Comparison of ENCODE assay signal across 26 cellular contexts in the genomic region with DNA sequence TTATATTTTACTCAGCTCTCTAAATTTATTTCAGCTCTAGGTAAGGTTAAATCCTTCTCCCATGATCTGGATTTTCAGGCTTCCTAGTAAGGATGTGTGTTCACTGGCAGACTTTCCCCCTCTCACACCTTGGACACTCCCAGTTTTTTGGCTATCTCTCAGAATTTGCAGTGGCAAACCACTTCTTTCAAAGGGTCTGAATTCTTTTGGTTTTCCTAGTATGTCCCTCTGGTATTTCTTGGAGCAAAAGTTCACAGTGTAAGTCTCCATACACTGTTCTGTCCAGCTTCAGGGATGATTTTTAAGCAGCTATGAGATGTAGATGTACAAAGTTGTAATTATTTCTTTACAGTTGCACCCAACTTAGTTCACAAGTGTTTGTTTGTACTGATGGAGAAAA.
DNase-seq lines count a peak whose midpoint lies in the region; TF ChIP-seq lines count a peak whose summit lies in the region.
"Had no signal": no experiment of that assay in that cellular context is flagged by ENCODE, and none has a peak within 500 bp of the region (broad histone marks: within the 10 kb centered on the region; RNA-seq: fewer than 3 reads in every experiment).

No MANE protein-coding gene starts in this region.

- peak overlapping the region; percentile 0 for H3K27ac Mint-ChIP-seq in mesothelial cell of epicardium
- H3K27ac Mint-ChIP-seq: CD4-positive, alpha-beta memory T cell; HFFc6 had no signal

- H3K36me3 Mint-ChIP-seq in mesothelial cell of epicardium = no peaks in the 10 kb centered on the region
- H3K36me3 Mint-ChIP-seq: CD4-positive, alpha-beta memory T cell had no signal

- peaks cover 12% of the 10 kb centered on the region for H3K9me3 Mint-ChIP-seq in mesothelial cell of epicardium

- no peak for TF ChIP-seq RAD21 in SK-N-SH (IDR thresholded peaks at IDR 0.05; ENCODE audit: low read length)

- H3K27ac ChIP-seq in BLaER1 treated with 17β-estradiol and CSF1 and Interleukin-3, amounts not matched to agents 10 nM and 100 nM = no peak overlapping the region
- H3K27ac ChIP-seq in smooth muscle cell (ENCODE audit: low read depth) = peak overlapping the region; percentile 34
- no peak overlapping the region for H3K27ac ChIP-seq in SK-N-SH (ENCODE audit: low read depth in 2 of 2, low read length in 1 of 2)

- H4K20me1 ChIP-seq in BLaER1 treated with 17β-estradiol and CSF1 and Interleukin-3, amounts not matched to agents 10 nM and 100 nM = no peaks in the 10 kb centered on the region
- no peaks in the 10 kb centered on the region for H4K20me1 ChIP-seq in smooth muscle cell (ENCODE audit: low read depth)
- no peaks in the 10 kb centered on the region for H4K20me1 ChIP-seq in SK-N-SH (ENCODE audit: insufficient read depth)

- DNase-seq in astrocyte of the hippocampus (ENCODE audit: low read depth, low spot score) (peak; percentile 72), mesothelial cell of epicardium (ENCODE audit: low spot score in 2 of 2, unreplicated experiment in 2 of 2) (no peak), smooth muscle cell (lab: John Stamatoyannopoulos, UW; ENCODE audit: unreplicated experiment) (no peak), NCI-H748 treated with DMSO at 0.1 percent for 48 hours (lab: John Stamatoyannopoulos, UW) (no peak), SK-N-SH (no peak)
- DNase-seq in stimulated activated naive CD4-positive, alpha-beta T cell (lab: John Stamatoyannopoulos, UW) = no peak
- DNase-seq: C1 segment of cervical spinal cord; CD4-positive, alpha-beta memory T cell; DMS 273 treated with DMSO at 0.1 percent for 48 hours; DMS79; GDM1; GOT3; HFFc6; KG1; NCI-H1048; NCI-H1417; NCI-H1694; NCI-H2029 treated with DMSO at 0.1 percent for 48 hours; NCI-H2171; NCI-H226; NCI-H524; NCI-H774; SIG-M5 had no signal

- H2AFZ ChIP-seq in smooth muscle cell (ENCODE audit: low read depth) (no peak overlapping the region), SK-N-SH (ENCODE audit: low read depth) (no peak overlapping the region)

- H3K9me2 ChIP-seq in SK-N-SH = no peaks in the 10 kb centered on the region

- H3F3A ChIP-seq in smooth muscle cell (ENCODE audit: low read depth) (no peaks in the 10 kb centered on the region), SK-N-SH (replicated peaks; ENCODE audit: insufficient read depth) (no peaks in the 10 kb centered on the region)

- H3K36me3 ChIP-seq in BLaER1 treated with 17β-estradiol and CSF1 and Interleukin-3, amounts not matched to agents 10 nM and 100 nM = no peaks in the 10 kb centered on the region
- H3K36me3 ChIP-seq in smooth muscle cell (ENCODE audit: low read depth) (no peaks in the 10 kb centered on the region), SK-N-SH (replicated peaks in 1 of 2; ENCODE audit: control insufficient read depth in 1 of 2, insufficient read depth in 2 of 2, low read length in 1 of 2) (no peaks in the 10 kb centered on the region)
- H3K36me3 ChIP-seq: HAP-1 had no signal

- H3K27me3 Mint-ChIP-seq in mesothelial cell of epicardium (ENCODE audit: low read depth) = no peaks in the 10 kb centered on the region
- H3K27me3 Mint-ChIP-seq: CD4-positive, alpha-beta memory T cell had no signal

- CTCF ChIA-PET in SK-N-SH (lab: Yijun Ruan, JAX) = interaction anchor here (1.3 kb wide), 1 partner anchor 12 kb away, joined by 4 read pairs; no protein-coding TSS in a partner anchor

- H3K27me3 ChIP-seq in BLaER1 treated with 17β-estradiol and CSF1 and Interleukin-3, amounts not matched to agents 10 nM and 100 nM = no peaks in the 10 kb centered on the region
- H3K27me3 ChIP-seq in smooth muscle cell (ENCODE audit: low read depth) (no peaks in the 10 kb centered on the region), SK-N-SH (ENCODE audit: insufficient read depth) (no peaks in the 10 kb centered on the region)

- TF ChIP-seq EP300 in SK-N-SH (IDR thresholded peaks at IDR 0.05; ENCODE audit: borderline replicate concordance in 1 of 2, low read depth in 1 of 2, low read length in 1 of 2) = no peak

- no peak overlapping the region for H3K4me3 Mint-ChIP-seq in mesothelial cell of epicardium
- H3K4me3 Mint-ChIP-seq: CD4-positive, alpha-beta memory T cell; HFFc6 had no signal

- H3K4me1 ChIP-seq in BLaER1 treated with 17β-estradiol and CSF1 and Interleukin-3, amounts not matched to agents 10 nM and 100 nM = peaks cover 0 to 27% (median 20%) of the 10 kb centered on the region in 10 experiments; a peak in 14 of 20 replicates
- H3K4me1 ChIP-seq in smooth muscle cell (ENCODE audit: low read depth) = peaks cover 8% of the 10 kb centered on the region
- H3K4me1 ChIP-seq in SK-N-SH (ENCODE audit: control insufficient read depth in 1 of 2, insufficient read depth in 2 of 2, low read depth in 1 of 2, low read length in 1 of 2) = no peaks in the 10 kb centered on the region

- H3K4me1 Mint-ChIP-seq in mesothelial cell of epicardium = no peaks in the 10 kb centered on the region
- H3K4me1 Mint-ChIP-seq: CD4-positive, alpha-beta memory T cell had no signal

- H3K4me2 ChIP-seq in BLaER1 treated with 17β-estradiol and CSF1 and Interleukin-3, amounts not matched to agents 10 nM and 100 nM = peak overlapping the region in 8 of 11 experiments; percentile 9 to 65 (median 56); a peak in 10 of 22 replicates
- H3K4me2 ChIP-seq in smooth muscle cell = peak overlapping the region; percentile 27
- no peak overlapping the region for H3K4me2 ChIP-seq in SK-N-SH

- no peak for TF ChIP-seq CTCF in mesothelial cell of epicardium (IDR thresholded peaks at IDR 0.05; ENCODE audit: unreplicated experiment)
- no peak for TF ChIP-seq CTCF in smooth muscle cell (IDR thresholded peaks at IDR 0.05; ENCODE audit: borderline replicate concordance, insufficient read depth, poor library complexity, severe bottlenecking)
- TF ChIP-seq CTCF in SK-N-SH (IDR thresholded peaks at IDR 0.05) = no peak

- peaks cover 0 to 5% (median 0%) of the 10 kb centered on the region in 11 experiments; a peak in 1 of 22 replicates for H3K9me3 ChIP-seq in BLaER1 treated with 17β-estradiol and CSF1 and Interleukin-3, amounts not matched to agents 10 nM and 100 nM (replicated peaks in 1 of 11)
- H3K9me3 ChIP-seq in smooth muscle cell (replicated peaks; ENCODE audit: low read depth) (no peaks in the 10 kb centered on the region), SK-N-SH (no peaks in the 10 kb centered on the region)
- H3K9me3 ChIP-seq: HAP-1 had no signal

- no peak overlapping the region for H3K9ac ChIP-seq in BLaER1 treated with 17β-estradiol and CSF1 and Interleukin-3, amounts not matched to agents 10 nM and 100 nM
- H3K9ac ChIP-seq in smooth muscle cell (ENCODE audit: low read depth) (no peak overlapping the region), SK-N-SH (no peak overlapping the region)

- H3K79me2 ChIP-seq in smooth muscle cell (ENCODE audit: low read depth) (no peaks in the 10 kb centered on the region), SK-N-SH (ENCODE audit: insufficient read depth) (no peaks in the 10 kb centered on the region)

- H3K4me3 ChIP-seq in BLaER1 treated with 17β-estradiol and CSF1 and Interleukin-3, amounts not matched to agents 10 nM and 100 nM = no peak overlapping the region
- H3K4me3 ChIP-seq in smooth muscle cell (no peak overlapping the region), SK-N-SH (ENCODE audit: low read depth in 2 of 2, low read length in 1 of 2) (no peak overlapping the region)
- H3K4me3 ChIP-seq: GM12878, HAP-1 had no signal

- POLR2A ChIA-PET in SK-N-SH (lab: Yijun Ruan, JAX) = no interaction called here

TF ChIP-seq in SK-N-SH, 30 proteins besides CTCF, POLR2A, EP300 and RAD21:
- TF ChIP-seq, protein P1, sequence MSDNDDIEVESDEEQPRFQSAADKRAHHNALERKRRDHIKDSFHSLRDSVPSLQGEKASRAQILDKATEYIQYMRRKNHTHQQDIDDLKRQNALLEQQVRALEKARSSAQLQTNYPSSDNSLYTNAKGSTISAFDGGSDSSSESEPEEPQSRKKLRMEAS (IDR thresholded peaks at IDR 0.05; ENCODE audit: low read depth) = no peak
- TF ChIP-seq SMC3 (IDR thresholded peaks at IDR 0.05; ENCODE audit: low read depth, low read length) = no peak
- no peak for TF ChIP-seq MEF2A (IDR thresholded peaks at IDR 0.05; ENCODE audit: borderline replicate concordance, low read depth)
- no peak for TF ChIP-seq GATA2 (CRISPR knock-in tag; IDR thresholded peaks at IDR 0.05)
- TF ChIP-seq TAF1 (IDR thresholded peaks at IDR 0.05; ENCODE audit: borderline replicate concordance, low read depth, low read length) = no peak
- no peak for TF ChIP-seq FOXJ3 (CRISPR knock-in tag; IDR thresholded peaks at IDR 0.05)
- TF ChIP-seq RXRA (IDR thresholded peaks at IDR 0.05; ENCODE audit: borderline replicate concordance, low read depth) = no peak
- TF ChIP-seq, protein P2, sequence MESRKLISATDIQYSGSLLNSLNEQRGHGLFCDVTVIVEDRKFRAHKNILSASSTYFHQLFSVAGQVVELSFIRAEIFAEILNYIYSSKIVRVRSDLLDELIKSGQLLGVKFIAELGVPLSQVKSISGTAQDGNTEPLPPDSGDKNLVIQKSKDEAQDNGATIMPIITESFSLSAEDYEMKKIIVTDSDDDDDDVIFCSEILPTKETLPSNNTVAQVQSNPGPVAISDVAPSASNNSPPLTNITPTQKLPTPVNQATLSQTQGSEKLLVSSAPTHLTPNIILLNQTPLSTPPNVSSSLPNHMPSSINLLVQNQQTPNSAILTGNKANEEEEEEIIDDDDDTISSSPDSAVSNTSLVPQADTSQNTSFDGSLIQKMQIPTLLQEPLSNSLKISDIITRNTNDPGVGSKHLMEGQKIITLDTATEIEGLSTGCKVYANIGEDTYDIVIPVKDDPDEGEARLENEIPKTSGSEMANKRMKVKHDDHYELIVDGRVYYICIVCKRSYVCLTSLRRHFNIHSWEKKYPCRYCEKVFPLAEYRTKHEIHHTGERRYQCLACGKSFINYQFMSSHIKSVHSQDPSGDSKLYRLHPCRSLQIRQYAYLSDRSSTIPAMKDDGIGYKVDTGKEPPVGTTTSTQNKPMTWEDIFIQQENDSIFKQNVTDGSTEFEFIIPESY (IDR thresholded peaks at IDR 0.05; ENCODE audit: borderline replicate concordance, low read depth) = no peak
- no peak for TF ChIP-seq MXI1 (IDR thresholded peaks at IDR 0.05; ENCODE audit: low read depth, low read length)
- no peak for TF ChIP-seq NFIC (IDR thresholded peaks at IDR 0.05; ENCODE audit: borderline replicate concordance)
- no peak for TF ChIP-seq RFX5 (IDR thresholded peaks at IDR 0.05; ENCODE audit: low read length)
- no peak for TF ChIP-seq TEAD4 (IDR thresholded peaks at IDR 0.05; ENCODE audit: borderline replicate concordance, insufficient read depth)
- no peak for TF ChIP-seq EZH2phosphoT487 (IDR thresholded peaks at IDR 0.05; ENCODE audit: borderline replicate concordance, low read depth)
- no peak for TF ChIP-seq ELF1 (IDR thresholded peaks at IDR 0.05)
- TF ChIP-seq SIN3A (IDR thresholded peaks at IDR 0.05; ENCODE audit: borderline replicate concordance, low read depth, low read length) = no peak
